ENCODE assay signal across 8 cellular contexts in genomic region chr21:17387030-17387617, GRCh38.
DNase-seq lines count a peak whose midpoint lies in the region; ATAC-seq and TF ChIP-seq lines count a peak whose summit lies in the region.

No MANE protein-coding gene starts in this region.

- TF ChIP-seq CTCF in AG04450 (IDR thresholded peaks at IDR 0.05; ENCODE audit: low read depth, low read length) (peak; percentile 66), GM13977 (IDR thresholded peaks at IDR 0.05; ENCODE audit: extremely low read depth, insufficient read depth, missing control alignments) (peak; percentile 70), epithelial cell of esophagus (IDR thresholded peaks at IDR 0.05; ENCODE audit: insufficient read depth, low read depth, low read length, missing control alignments) (peak; percentile 60), upper lobe of right lung (IDR thresholded peaks at IDR 0.05) (peak; percentile 82)

- peaks cover 0 to 5% (median 0%) of the 10 kb centered on the region in 9 donors for H3K9me3 Mint-ChIP-seq in naive thymus-derived CD8-positive, alpha-beta T cell

- POLR2A ChIA-PET in AG04450 (lab: Yijun Ruan, JAX), result no interaction called here
- POLR2A ChIA-PET in naive thymus-derived CD8-positive, alpha-beta T cell (lab: Charles Lee), result interaction anchor here (0.7 kb wide), 2 partner anchors 13 to 21 kb away, joined by 3 to 4 read pairs; no protein-coding TSS in a partner anchor

- intact Hi-C loops in upper lobe of right lung (cut with DNase I), result no loop called here

- H3K27ac ChIP-seq in AG04450 (ENCODE audit: low read depth, low read length) (no peak overlapping the region), upper lobe of right lung (no peak overlapping the region)

- H3K4me1 Mint-ChIP-seq in naive thymus-derived CD8-positive, alpha-beta T cell, result no peaks in the 10 kb centered on the region

- in situ Hi-C loops in GM13977 (cut with MboI; ENCODE audit: low pct_unique_long_range_greater_than_20kb, low sequenced_read_pairs, unreplicated experiment), result loop anchor here (25.0 kb wide), 1 partner anchor 200 kb away; no protein-coding TSS in a partner anchor

- H3K36me3 ChIP-seq in upper lobe of right lung, result no peaks in the 10 kb centered on the region

- peaks cover 0 to 12% (median 5%) of the 10 kb centered on the region in 5 donors for H3K27me3 Mint-ChIP-seq in naive thymus-derived CD8-positive, alpha-beta T cell

- H3K27ac Mint-ChIP-seq in naive thymus-derived CD8-positive, alpha-beta T cell, result no peak overlapping the region

- H3K9me3 ChIP-seq in AG04450 (ENCODE audit: control insufficient read depth, insufficient read depth, low read length), result no peaks in the 10 kb centered on the region
- no peaks in the 10 kb centered on the region for H3K9me3 ChIP-seq in upper lobe of right lung

- H3K36me3 Mint-ChIP-seq in naive thymus-derived CD8-positive, alpha-beta T cell, result no peaks in the 10 kb centered on the region

- CTCF ChIA-PET in AG04450 (lab: Charles Lee), result interaction anchor here (0.6 to 8.7 kb wide), 50 partner anchors 8 to 1816 kb away, joined by 3 to 303 read pairs (median 6); partner anchors contain the start of genes BTG3 and CXADR

- no peaks in the 10 kb centered on the region for H3K4me1 ChIP-seq in upper lobe of right lung

- ATAC-seq in HG03432 (IDR thresholded peaks at IDR 0.05; ENCODE audit: unreplicated experiment) (peak; percentile 86), upper lobe of right lung (peak; percentile 83)
- ATAC-seq in naive thymus-derived CD8-positive, alpha-beta T cell, result peak; percentile 42 to 56

- H3K27me3 ChIP-seq in AG04450 (ENCODE audit: control insufficient read depth, insufficient read depth, low read length), result peaks cover 2% of the 10 kb centered on the region
- H3K27me3 ChIP-seq in upper lobe of right lung, result no peaks in the 10 kb centered on the region

- H3K4me3 ChIP-seq in AG04450 (ENCODE audit: low read depth, low read length) (no peak overlapping the region), epithelial cell of esophagus (ENCODE audit: low read length) (no peak overlapping the region), upper lobe of right lung (no peak overlapping the region)

- H3K4me3 Mint-ChIP-seq in naive thymus-derived CD8-positive, alpha-beta T cell, result no peak overlapping the region

- DNase-seq in AG04450 (ENCODE audit: low read depth, low spot score) (peak; percentile 16), GM13977 (ENCODE audit: low spot score) (peak; percentile 46), NCI-H446 (lab: John Stamatoyannopoulos, UW) (peak; percentile 72 to 91), epithelial cell of esophagus (ENCODE audit: low read depth) (peak; percentile 70), upper lobe of right lung (no peak)
- DNase-seq in activated CD4-positive, alpha-beta T cell treated with anti-CD3 and anti-CD28 coated beads for 48 hours, result peak; percentile 46
- DNase-seq in naive thymus-derived CD8-positive, alpha-beta T cell, result peak in 9 of 10 donors; percentile 18 to 66 (median 39)
